6 cellular contexts compared by ENCODE assay signal in genomic region chr2:56142497-56143061, GRCh38. TPM values are rescaled to one million over a fixed set of nuclear protein-coding genes. Genes with fewer than 3 reads are reported as not detected.
"Had no signal": no experiment of that assay in that cellular context is flagged by ENCODE, and none has a peak within 500 bp of the region (broad histone marks: within the 10 kb centered on the region; RNA-seq: fewer than 3 reads in every experiment).

No MANE protein-coding gene starts in this region.

RNA-seq across cellular contexts. Expression of gene CCDC85A, which starts 41.2 kb away (rescaled TPM):
- total RNA-seq: RPMI7951; SJCRH30; SK-MEL-5; T-cell; T-helper 1 cell treated with Interleukin-12 subunit alpha and Interleukin-12 subunit beta and Interleukin-4 antibody, amounts not matched to agents 30 ng/mL and 1 ng/mL, for 36 hours; T-helper 17 cell had no signal
